ENCODE assay signal across 16 cellular contexts in genomic region chr18:51182824-51183223, GRCh38. TPM values are rescaled to one million over a fixed set of nuclear protein-coding genes. Genes with fewer than 3 reads are reported as not detected.
DNase-seq lines count a peak whose midpoint lies in the region; ATAC-seq, FAIRE-seq and TF ChIP-seq lines count a peak whose summit lies in the region.
"Had no signal": no experiment of that assay in that cellular context is flagged by ENCODE, and none has a peak within 500 bp of the region (broad histone marks: within the 10 kb centered on the region; RNA-seq: fewer than 3 reads in every experiment).

No MANE protein-coding gene starts in this region.

- H3K27ac Mint-ChIP-seq in activated CD8-positive, alpha-beta T cell treated with anti-CD3 and anti-CD28 coated beads for 36 hours: peak overlapping the region; percentile 63
- H3K27ac Mint-ChIP-seq in activated CD8-positive, alpha-beta T cell treated with anti-CD3 and anti-CD28 coated beads, Interleukin-2, amount 10 ng/mL, durations not matched to agents 7 days and 5 days: no peak overlapping the region
- H3K27ac Mint-ChIP-seq in activated T-helper 17 cell treated with anti-CD3 and anti-CD28 coated beads, Interleukin-2, amount 50 U/mL, for 72 hours: no peak overlapping the region
- H3K27ac Mint-ChIP-seq in osteocyte (ENCODE audit: unreplicated experiment): peak overlapping the region; percentile 6

- no peaks in the 10 kb centered on the region for H3K27me3 Mint-ChIP-seq in activated CD8-positive, alpha-beta T cell treated with anti-CD3 and anti-CD28 coated beads for 36 hours
- H3K27me3 Mint-ChIP-seq in activated CD8-positive, alpha-beta T cell treated with anti-CD3 and anti-CD28 coated beads, Interleukin-2, amount 10 ng/mL, durations not matched to agents 7 days and 5 days (ENCODE audit: low read depth): no peaks in the 10 kb centered on the region
- no peaks in the 10 kb centered on the region for H3K27me3 Mint-ChIP-seq in activated T-helper 17 cell treated with anti-CD3 and anti-CD28 coated beads, Interleukin-2, amount 50 U/mL, for 72 hours
- no peaks in the 10 kb centered on the region for H3K27me3 Mint-ChIP-seq in osteocyte (ENCODE audit: unreplicated experiment)

- peak; percentile 42 for ATAC-seq in activated CD8-positive, alpha-beta T cell treated with anti-CD3 and anti-CD28 coated beads for 36 hours
- ATAC-seq in activated CD8-positive, alpha-beta T cell treated with anti-CD3 and anti-CD28 coated beads, Interleukin-2, amount 10 ng/mL, durations not matched to agents 7 days and 5 days: no peak
- peak; percentile 31 for ATAC-seq in activated T-helper 17 cell treated with anti-CD3 and anti-CD28 coated beads, Interleukin-2, amount 50 U/mL, for 72 hours (replicated peaks)
- ATAC-seq: Right ventricle myocardium inferior had no signal

- peaks cover 68% of the 10 kb centered on the region for H3K4me1 Mint-ChIP-seq in activated CD8-positive, alpha-beta T cell treated with anti-CD3 and anti-CD28 coated beads for 36 hours (ENCODE audit: low read depth)
- H3K4me1 Mint-ChIP-seq in activated CD8-positive, alpha-beta T cell treated with anti-CD3 and anti-CD28 coated beads, Interleukin-2, amount 10 ng/mL, durations not matched to agents 7 days and 5 days (ENCODE audit: low read depth): peaks cover 39% of the 10 kb centered on the region
- peaks cover 43% of the 10 kb centered on the region for H3K4me1 Mint-ChIP-seq in activated T-helper 17 cell treated with anti-CD3 and anti-CD28 coated beads, Interleukin-2, amount 50 U/mL, for 72 hours
- peaks cover 52% of the 10 kb centered on the region for H3K4me1 Mint-ChIP-seq in osteocyte (ENCODE audit: unreplicated experiment)

- CTCF ChIA-PET in activated CD8-positive, alpha-beta T cell treated with anti-CD3 and anti-CD28 coated beads for 36 hours (lab: Charles Lee): interaction anchor here (1.8 kb wide), 1 partner anchor 14 kb away, joined by 5 read pairs; no protein-coding TSS in a partner anchor
- CTCF ChIA-PET in activated CD8-positive, alpha-beta T cell treated with anti-CD3 and anti-CD28 coated beads, Interleukin-2, amount 10 ng/mL, durations not matched to agents 7 days and 5 days (lab: Charles Lee): interaction anchor here (1.1 to 1.6 kb wide), 4 partner anchors 12 to 202 kb away, joined by 3 to 4 read pairs (median 3); no protein-coding TSS in a partner anchor

- H3K4me3 Mint-ChIP-seq in activated CD8-positive, alpha-beta T cell treated with anti-CD3 and anti-CD28 coated beads for 36 hours: no peak overlapping the region
- no peak overlapping the region for H3K4me3 Mint-ChIP-seq in activated CD8-positive, alpha-beta T cell treated with anti-CD3 and anti-CD28 coated beads, Interleukin-2, amount 10 ng/mL, durations not matched to agents 7 days and 5 days
- H3K4me3 Mint-ChIP-seq in activated T-helper 17 cell treated with anti-CD3 and anti-CD28 coated beads, Interleukin-2, amount 50 U/mL, for 72 hours: no peak overlapping the region
- H3K4me3 Mint-ChIP-seq in osteocyte (ENCODE audit: unreplicated experiment): no peak overlapping the region

- H3K36me3 Mint-ChIP-seq in activated CD8-positive, alpha-beta T cell treated with anti-CD3 and anti-CD28 coated beads for 36 hours (ENCODE audit: low read depth): peaks cover 43% of the 10 kb centered on the region
- H3K36me3 Mint-ChIP-seq in activated CD8-positive, alpha-beta T cell treated with anti-CD3 and anti-CD28 coated beads, Interleukin-2, amount 10 ng/mL, durations not matched to agents 7 days and 5 days (ENCODE audit: low read depth): peaks cover 38% of the 10 kb centered on the region
- peaks cover 45% of the 10 kb centered on the region for H3K36me3 Mint-ChIP-seq in activated T-helper 17 cell treated with anti-CD3 and anti-CD28 coated beads, Interleukin-2, amount 50 U/mL, for 72 hours (ENCODE audit: low read depth)
- H3K36me3 Mint-ChIP-seq in osteocyte (ENCODE audit: unreplicated experiment): peaks cover 10% of the 10 kb centered on the region

- DNase-seq in activated CD8-positive, alpha-beta T cell treated with anti-CD3 and anti-CD28 coated beads for 36 hours: no peak
- no peak for DNase-seq in activated CD8-positive, alpha-beta T cell treated with anti-CD3 and anti-CD28 coated beads, Interleukin-2, amount 10 ng/mL, durations not matched to agents 7 days and 5 days
- DNase-seq in GM12892 (ENCODE audit: insufficient read length) (no peak), osteocyte (ENCODE audit: extremely low spot score, unreplicated experiment) (no peak), NCI-H524 (lab: John Stamatoyannopoulos, UW) (no peak), hippocampal formation (lab: John Stamatoyannopoulos, UW) (no peak)
- no peak for DNase-seq in effector CD8-positive, alpha-beta T cell (lab: John Stamatoyannopoulos, UW)
- DNase-seq: C1 segment of cervical spinal cord, DMS53, NCI-H1048, NCI-H2107, NCI-H226, NCI-H526 treated with DMSO at 0.1 percent for 48 hours had no signal

- TF ChIP-seq POLR2A in GM12892 (IDR thresholded peaks at IDR 0.05; ENCODE audit: low read depth, low read length): no peak

- intact Hi-C loops in activated CD8-positive, alpha-beta T cell treated with anti-CD3 and anti-CD28 coated beads for 36 hours (cut with micrococcal nuclease): no loop called here

- FAIRE-seq in GM12892 (lab: Jason Lieb, UNC): peak; percentile 67
- FAIRE-seq: A204.1 had no signal

- POLR2A ChIA-PET in activated CD8-positive, alpha-beta T cell treated with anti-CD3 and anti-CD28 coated beads for 36 hours (lab: Charles Lee): interaction anchor here (1.0 to 3.8 kb wide), 4 partner anchors 11 to 23 kb away, joined by 3 to 19 read pairs (median 6); no protein-coding TSS in a partner anchor
- POLR2A ChIA-PET in activated CD8-positive, alpha-beta T cell treated with anti-CD3 and anti-CD28 coated beads, Interleukin-2, amount 10 ng/mL, durations not matched to agents 7 days and 5 days (lab: Charles Lee): interaction anchor here (1.0 to 1.7 kb wide), 5 partner anchors 9 to 153 kb away, joined by 3 to 5 read pairs (median 3); partner anchors contain the start of gene SMAD4

- H3K9me3 Mint-ChIP-seq in activated CD8-positive, alpha-beta T cell treated with anti-CD3 and anti-CD28 coated beads for 36 hours: no peaks in the 10 kb centered on the region
- H3K9me3 Mint-ChIP-seq in activated CD8-positive, alpha-beta T cell treated with anti-CD3 and anti-CD28 coated beads, Interleukin-2, amount 10 ng/mL, durations not matched to agents 7 days and 5 days (ENCODE audit: insufficient read depth): no peaks in the 10 kb centered on the region
- no peaks in the 10 kb centered on the region for H3K9me3 Mint-ChIP-seq in activated T-helper 17 cell treated with anti-CD3 and anti-CD28 coated beads, Interleukin-2, amount 50 U/mL, for 72 hours
- no peaks in the 10 kb centered on the region for H3K9me3 Mint-ChIP-seq in osteocyte (ENCODE audit: unreplicated experiment)

- no peak for TF ChIP-seq CTCF in activated CD8-positive, alpha-beta T cell treated with anti-CD3 and anti-CD28 coated beads for 36 hours (IDR thresholded peaks at IDR 0.05)
- no peak for TF ChIP-seq CTCF in osteocyte (IDR thresholded peaks at IDR 0.05)

RNA-seq across cellular contexts. Expression of gene MEX3C, which starts 14.7 kb away (rescaled TPM):
- 10 to 100 TPM; 51.5 to 52.6 TPM for total RNA-seq in activated CD8-positive, alpha-beta T cell treated with anti-CD3 and anti-CD28 coated beads for 36 hours
- 10 to 100 TPM; 40.4 to 45.8 TPM for total RNA-seq in activated CD8-positive, alpha-beta T cell treated with anti-CD3 and anti-CD28 coated beads, Interleukin-2, amount 10 ng/mL, durations not matched to agents 7 days and 5 days
- 19.4 TPM for polyA plus RNA-seq in GM12892 (2012; ENCODE audit: missing spikeins)
- 10 to 100 TPM; 46.0 to 46.9 TPM for total RNA-seq in activated T-helper 17 cell treated with anti-CD3 and anti-CD28 coated beads, Interleukin-2, amount 50 U/mL, for 72 hours
- total RNA-seq in osteocyte: 53.5 and 59.7 TPM in 2 replicates

Comparison
In these comparisons a context has a peak if more than half of its experiments do, and no peak if none do; other contexts are left out.
1. H3K27ac Mint-ChIP-seq: peak in activated CD8-positive, alpha-beta T cell treated with anti-CD3 and anti-CD28 coated beads for 36 hours (single experiment) and osteocyte (single experiment); none in activated CD8-positive, alpha-beta T cell treated with anti-CD3 and anti-CD28 coated beads, Interleukin-2, amount 10 ng/mL, durations not matched to agents 7 days and 5 days (single experiment) and activated T-helper 17 cell treated with anti-CD3 and anti-CD28 coated beads, Interleukin-2, amount 50 U/mL, for 72 hours (single experiment).